11 cellular contexts compared by ENCODE assay signal in the genomic region with DNA sequence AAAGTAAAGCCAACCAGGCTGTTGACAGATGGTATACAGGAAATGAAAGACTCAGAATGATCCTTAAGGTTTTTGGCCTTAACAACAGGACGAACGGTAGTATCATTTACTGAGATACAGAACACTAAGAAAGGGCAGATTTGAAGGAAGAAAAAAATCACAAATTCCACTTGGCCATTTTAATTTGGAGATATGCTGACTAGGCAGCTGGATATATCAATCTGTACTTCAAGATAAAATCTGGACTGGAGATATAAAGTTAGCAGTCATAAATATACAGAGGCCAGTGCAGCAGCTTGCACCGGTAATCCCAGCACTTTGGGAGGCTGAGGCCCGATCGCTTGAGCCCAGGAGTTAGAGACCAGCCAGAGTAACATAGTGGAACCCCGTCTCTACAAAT. TPM values are rescaled to one million over a fixed set of nuclear protein-coding genes. Genes with fewer than 3 reads are reported as not detected.
DNase-seq lines count a peak whose midpoint lies in the region; ATAC-seq and TF ChIP-seq lines count a peak whose summit lies in the region.
"Had no signal": no experiment of that assay in that cellular context is flagged by ENCODE, and none has a peak within 500 bp of the region (broad histone marks: within the 10 kb centered on the region; RNA-seq: fewer than 3 reads in every experiment).

No MANE protein-coding gene starts in this region.

- H3K4me1 Mint-ChIP-seq in activated naive CD8-positive, alpha-beta T cell treated with anti-CD3 and anti-CD28 coated beads, Interleukin-2, amount 10 ng/mL, durations not matched to agents 7 days and 5 days, result peaks cover 32% of the 10 kb centered on the region

- no peaks in the 10 kb centered on the region for H3K27me3 Mint-ChIP-seq in activated naive CD8-positive, alpha-beta T cell treated with anti-CD3 and anti-CD28 coated beads, Interleukin-2, amount 10 ng/mL, durations not matched to agents 7 days and 5 days

- BruUV-seq in HCT116 (replicated peaks; lab: Mats Ljungman, UMichigan), result no TSS peak

- TF ChIP-seq CTCF in HCT116 (IDR thresholded peaks at IDR 0.05 in 2 of 3, conservative IDR thresholded peaks at IDR 0.05 in 1 of 3; ENCODE audit: borderline replicate concordance in 1 of 3, insufficient read depth in 1 of 3, low read depth in 2 of 3, low read length in 2 of 3) (no peak), lower lobe of right lung (IDR thresholded peaks at IDR 0.05) (no peak)

- intact Hi-C loops in HCT116 (cut with micrococcal nuclease), result no loop called here
- intact Hi-C loops in lower lobe of right lung (cut with DNase I), result no loop called here

- H3K9me3 ChIP-seq in HCT116 (ENCODE audit: control insufficient read depth in 1 of 2, insufficient read depth in 1 of 2, low read depth in 1 of 2, low read length in 2 of 2) (no peaks in the 10 kb centered on the region), lower lobe of right lung (no peaks in the 10 kb centered on the region)

- H3K36me3 Mint-ChIP-seq in activated naive CD8-positive, alpha-beta T cell treated with anti-CD3 and anti-CD28 coated beads, Interleukin-2, amount 10 ng/mL, durations not matched to agents 7 days and 5 days, result peaks cover 7% of the 10 kb centered on the region

- POLR2A ChIA-PET in HCT116 (lab: Charles Lee), result no interaction called here
- POLR2A ChIA-PET in activated naive CD8-positive, alpha-beta T cell treated with anti-CD3 and anti-CD28 coated beads, Interleukin-2, amount 10 ng/mL, durations not matched to agents 7 days and 5 days (lab: Charles Lee), result no interaction called here

- peaks cover 9% of the 10 kb centered on the region for H3K4me1 ChIP-seq in ACC112 (ENCODE audit: control insufficient read depth, insufficient read depth, low read length, unreplicated experiment)
- peaks cover 12 to 16% of the 10 kb centered on the region in 2 experiments for H3K4me1 ChIP-seq in HCT116 (ENCODE audit: control insufficient read depth in 1 of 2, insufficient read depth in 2 of 2, low read length in 2 of 2)
- H3K4me1 ChIP-seq in lower lobe of right lung, result peaks cover 29% of the 10 kb centered on the region

- no peaks in the 10 kb centered on the region for H3K9me3 Mint-ChIP-seq in activated naive CD8-positive, alpha-beta T cell treated with anti-CD3 and anti-CD28 coated beads, Interleukin-2, amount 10 ng/mL, durations not matched to agents 7 days and 5 days

- H3K4me2 ChIP-seq in HCT116 (ENCODE audit: low read length), result peak overlapping the region; percentile 92

- peak overlapping the region; percentile 69 for H3K4me3 Mint-ChIP-seq in activated naive CD8-positive, alpha-beta T cell treated with anti-CD3 and anti-CD28 coated beads, Interleukin-2, amount 10 ng/mL, durations not matched to agents 7 days and 5 days

- no peak overlapping the region for H2AFZ ChIP-seq in ACC112 (ENCODE audit: low read length, unreplicated experiment)
- H2AFZ ChIP-seq in HCT116 (ENCODE audit: low read depth, low read length, poor library complexity, severe bottlenecking), result no peak overlapping the region

- no peaks in the 10 kb centered on the region for H3K9me2 ChIP-seq in HCT116 (ENCODE audit: insufficient read depth)

- H3K4me3 ChIP-seq in ACC112 (ENCODE audit: low read depth, low read length) (peak overlapping the region; percentile 91), HCT116 (replicated peaks in 1 of 2; ENCODE audit: low read depth in 1 of 2, low read length in 2 of 2) (peak overlapping the region; percentile 93 to 99; a peak in 3 of 4 replicates), lower lobe of right lung (peak overlapping the region; percentile 91)

- H3K9ac ChIP-seq in HCT116 (ENCODE audit: low read length), result no peak overlapping the region

- H3K36me3 ChIP-seq in ACC112 (ENCODE audit: insufficient read depth, low read length), result peaks cover 4% of the 10 kb centered on the region; the same call in 1 of the 2 replicates
- H3K36me3 ChIP-seq in HCT116 (ENCODE audit: control insufficient read depth in 1 of 2, insufficient read depth in 2 of 2, low read length in 2 of 2), result no peaks in the 10 kb centered on the region; a peak in 1 of 4 replicates
- H3K36me3 ChIP-seq in lower lobe of right lung, result peaks cover 18% of the 10 kb centered on the region

- H3K27ac ChIP-seq in ACC112 (ENCODE audit: low read depth, low read length) (no peak overlapping the region), HCT116 (ENCODE audit: low read depth, low read length) (no peak overlapping the region), lower lobe of right lung (no peak overlapping the region)

- no peak for TF ChIP-seq RAD21 in HCT116 (IDR thresholded peaks at IDR 0.05; ENCODE audit: low read depth)

- H3K27me3 ChIP-seq in ACC112 (ENCODE audit: insufficient read depth, low read length) (no peaks in the 10 kb centered on the region), HCT116 (ENCODE audit: insufficient read depth, low read length) (no peaks in the 10 kb centered on the region), lower lobe of right lung (ENCODE audit: low read depth) (no peaks in the 10 kb centered on the region)

- DNase-seq in HCT116 (ENCODE audit: low read depth, low spot score) (no peak), lower lobe of right lung (no peak), NCI-H1092 (lab: John Stamatoyannopoulos, UW) (no peak), DMS79 (lab: John Stamatoyannopoulos, UW) (no peak)
- DNase-seq in activated naive CD8-positive, alpha-beta T cell treated with anti-CD3 and anti-CD28 coated beads, Interleukin-2, amount 10 ng/mL, durations not matched to agents 7 days and 5 days, result no peak
- DNase-seq: effector CD8-positive, alpha-beta T cell; midbrain; NCI-H510A had no signal

- no peak for TF ChIP-seq POLR2A in HCT116 (IDR thresholded peaks at IDR 0.05; ENCODE audit: borderline replicate concordance, extremely low read depth, insufficient read depth, insufficient read length)

- RAD21 ChIA-PET in HCT116 (lab: Charles Lee; ENCODE audit: low non-redundant PET in 1 of 2, low total read pairs in 2 of 2, uncharacterized antibody in 2 of 2, unreplicated experiment in 2 of 2), result no interaction called here

- no peak for ATAC-seq in HCT116
- no peak for ATAC-seq in activated naive CD8-positive, alpha-beta T cell treated with anti-CD3 and anti-CD28 coated beads, Interleukin-2, amount 10 ng/mL, durations not matched to agents 7 days and 5 days (ENCODE audit: low read depth)
- ATAC-seq in lower lobe of right lung, result no peak
- no peak for ATAC-seq in HG03045 (IDR thresholded peaks at IDR 0.05; ENCODE audit: unreplicated experiment)
- ATAC-seq in HG02798 (IDR thresholded peaks at IDR 0.05; ENCODE audit: poor library complexity, unreplicated experiment), result no peak

- H3K27ac Mint-ChIP-seq in activated naive CD8-positive, alpha-beta T cell treated with anti-CD3 and anti-CD28 coated beads, Interleukin-2, amount 10 ng/mL, durations not matched to agents 7 days and 5 days, result peak overlapping the region; percentile 56

- CTCF ChIA-PET in HCT116 (lab: Charles Lee), result interaction anchor here (1.2 kb wide), 1 partner anchor 212 kb away, joined by 3 read pairs; no protein-coding TSS in a partner anchor

- H4K20me1 ChIP-seq in HCT116 (ENCODE audit: insufficient read depth), result no peaks in the 10 kb centered on the region

- H3K79me2 ChIP-seq in ACC112 (ENCODE audit: control insufficient read depth, insufficient read depth, low read length, unreplicated experiment) (peaks cover 46% of the 10 kb centered on the region), HCT116 (ENCODE audit: insufficient read depth, low read length) (peaks cover 57% of the 10 kb centered on the region)

TF ChIP-seq in HCT116, 20 proteins besides CTCF, POLR2A, EP300 and RAD21:
- TF ChIP-seq JUND (IDR thresholded peaks at IDR 0.05) (no peak), EZH2phosphoT487 (IDR thresholded peaks at IDR 0.05; ENCODE audit: borderline replicate concordance) (no peak), REST (IDR thresholded peaks at IDR 0.05; ENCODE audit: low read depth) (no peak), SP1 (IDR thresholded peaks at IDR 0.05; ENCODE audit: low read depth) (no peak), ELF1 (IDR thresholded peaks at IDR 0.05; ENCODE audit: borderline replicate concordance, low read depth) (no peak)

RNA-seq across cellular contexts. Expression of gene NVL, which starts 1.3 kb away (rescaled TPM):
- total RNA-seq in HCT116 (2021; ENCODE audit: unreplicated experiment), result 21.9 TPM
- 9.9 and 16.0 TPM in 2 replicates for polyA plus RNA-seq in HCT116 (2012)
- total RNA-seq in activated naive CD8-positive, alpha-beta T cell treated with anti-CD3 and anti-CD28 coated beads, Interleukin-2, amount 10 ng/mL, durations not matched to agents 7 days and 5 days, result 10 to 100 TPM; 44.1 to 52.7 TPM
- total RNA-seq in lower lobe of right lung, result 30.4 TPM

RNA-seq across cellular contexts. Expression of gene CNIH4, which starts 28.0 kb away (rescaled TPM):
- total RNA-seq in HCT116 (2021; ENCODE audit: unreplicated experiment) (48.9 TPM), lower lobe of right lung (77.4 TPM)
- polyA plus RNA-seq in HCT116 (2012), result 87.1 and 96.0 TPM in 2 replicates
- total RNA-seq in activated naive CD8-positive, alpha-beta T cell treated with anti-CD3 and anti-CD28 coated beads, Interleukin-2, amount 10 ng/mL, durations not matched to agents 7 days and 5 days, result 10 to 100 TPM; 42.3 to 43.1 TPM
